In genomic region chr1:116909511-116910378, GRCh38 we compare ENCODE assay signal across 8 cellular contexts. TPM values are rescaled to one million over a fixed set of nuclear protein-coding genes. Genes with fewer than 3 reads are reported as not detected.
A peak's percentile ranks its signal among the peaks of the same experiment; 100 is the strongest.
DNase-seq lines count a peak whose midpoint lies in the region; ATAC-seq and TF ChIP-seq lines count a peak whose summit lies in the region.

Gene PTGFRN (plus strand): TSS chr1:116909916. CDS start chr1:116910204, 288 bp downstream.

- H3K27me3 ChIP-seq in adrenal gland, result no peaks in the 10 kb centered on the region
- H3K27me3 ChIP-seq in heart left ventricle, result peaks cover 0 to 17% (median 0%) of the 10 kb centered on the region in 9 donors
- H3K27me3 ChIP-seq in ovary, result no peaks in the 10 kb centered on the region

- peak within 1 kb of the TSS; percentile 47 for H3K4me3 ChIP-seq in GM12865 (ENCODE audit: low read depth, low read length)
- peak within 1 kb of the TSS; percentile 11 to 75 (median 40) for H3K4me3 ChIP-seq in adrenal gland
- peak within 1 kb of the TSS; percentile 57 to 91 (median 78) for H3K4me3 ChIP-seq in heart left ventricle
- H3K4me3 ChIP-seq in ovary, result peak within 1 kb of the TSS; percentile 54

- H3K9me3 ChIP-seq in adrenal gland (replicated peaks in 1 of 3) (no peaks in the 10 kb centered on the region), heart left ventricle (no peaks in the 10 kb centered on the region), ovary (no peaks in the 10 kb centered on the region)

- ATAC-seq in heart left ventricle (peak; percentile 47 to 77 (median 72)), HG03196 (IDR thresholded peaks at IDR 0.05; ENCODE audit: unreplicated experiment) (no peak), HG03135 (IDR thresholded peaks at IDR 0.05; ENCODE audit: unreplicated experiment) (no peak)

- intact Hi-C loops in adrenal gland (cut with DNase I) (loop anchor here in 1 of 2 donors (10.0 kb wide), 2 partner anchors 75 to 145 kb away; no protein-coding TSS in a partner anchor), heart left ventricle (cut with DNase I) (loop anchor here in 4 of 10 donors (5.0 to 10.0 kb wide), 5 partner anchors 43 to 345 kb away; no protein-coding TSS in a partner anchor), ovary (cut with DNase I) (loop anchor here in 1 of 4 donors (10.0 kb wide), 1 partner anchor 535 kb away; the partner anchor contains the start of gene ATP1A1)

- H3K27ac ChIP-seq in adrenal gland (peak within 1 kb of the TSS; percentile 26 to 90 (median 84)), heart left ventricle (peak within 1 kb of the TSS; percentile 51 to 96 (median 91)), ovary (peak within 1 kb of the TSS; percentile 77 to 86)

- TF ChIP-seq CTCF in GM12865 (IDR thresholded peaks at IDR 0.05; ENCODE audit: insufficient read depth, low read depth, low read length, missing control alignments) (no peak), adrenal gland (IDR thresholded peaks at IDR 0.05) (peak in 1 of 6 experiments; percentile 0), heart left ventricle (IDR thresholded peaks at IDR 0.05) (no peak), ovary (IDR thresholded peaks at IDR 0.05) (no peak)

- 3 to 20% (median 8%) methylated on average over 22 to 86 of the region's 86 CpGs for WGBS in adrenal gland, 4 donors
- 2 to 3% (median 2%) methylated on average over 55 to 86 of the region's 86 CpGs for WGBS in heart left ventricle, 4 donors
- 1% methylated on average over 80 to 86 of the region's 86 CpGs for WGBS in ovary, 3 donors

- peak; percentile 63 for DNase-seq in 8988T
- no peak for DNase-seq in GM12865 (ENCODE audit: low read depth)
- DNase-seq in adrenal gland, result peak; percentile 61 to 79 (median 75)
- peak; percentile 73 to 87 (median 83) for DNase-seq in heart left ventricle
- DNase-seq in ovary, result peak; percentile 73 to 89 (median 82)

- TF ChIP-seq EP300 in ovary (IDR thresholded peaks at IDR 0.05), result no peak

- H3K4me1 ChIP-seq in adrenal gland (replicated peaks in 1 of 2) (peaks cover 19 to 46% of the 10 kb centered on the region in 2 donors), heart left ventricle (peaks cover 0 to 43% (median 23%) of the 10 kb centered on the region in 12 donors), ovary (ENCODE audit: insufficient read depth) (peaks cover 2% of the 10 kb centered on the region)

- TF ChIP-seq POLR2A in adrenal gland (IDR thresholded peaks at IDR 0.05) (peak; percentile 42 to 78), heart left ventricle (IDR thresholded peaks at IDR 0.05) (peak in 1 of 2 donors; percentile 21), ovary (IDR thresholded peaks at IDR 0.05) (peak; percentile 10)

- H3K36me3 ChIP-seq in adrenal gland (replicated peaks in 1 of 2), result no peaks in the 10 kb centered on the region
- no peaks in the 10 kb centered on the region for H3K36me3 ChIP-seq in heart left ventricle
- no peaks in the 10 kb centered on the region for H3K36me3 ChIP-seq in ovary

TF ChIP-seq in PFSK-1, 5 proteins besides CTCF, POLR2A, EP300 and RAD21:
- TF ChIP-seq SIN3A (IDR thresholded peaks at IDR 0.05; ENCODE audit: borderline replicate concordance, insufficient read depth, low read length), result no peak
- no peak for TF ChIP-seq FOXP2 (optimal IDR thresholded peaks at IDR 0.05; ENCODE audit: borderline replicate concordance, extremely low read depth, extremely low read length, insufficient read depth)
- TF ChIP-seq TAF1 (IDR thresholded peaks at IDR 0.05; ENCODE audit: borderline replicate concordance, insufficient read depth, low read length), result no peak
- TF ChIP-seq POLR2AphosphoS5 (IDR thresholded peaks at IDR 0.05; ENCODE audit: low read depth, low read length), result peak; percentile 23; the same call in 1 of the 2 replicates

RNA-seq across cellular contexts. Expression of gene PTGFRN, which starts in this region (rescaled TPM):
- 17.7 TPM for polyA plus RNA-seq in PFSK-1 (2012; ENCODE audit: insufficient read length, low read depth)
- total RNA-seq in adrenal gland (100 to 1,000 TPM in 3 of 8 donors, 10 to 100 TPM in 5; 63.8 to 173 (median 69.1) TPM), heart left ventricle (100 to 1,000 TPM in 5 of 9 donors, 10 to 100 TPM in 4; 59.3 to 231 (median 137) TPM), ovary (10 to 100 TPM; 26.0 to 87.6 (median 65.8) TPM)
- polyA plus RNA-seq in adrenal gland (10 to 100 TPM; 63.3 to 68.7 (median 64.6) TPM), heart left ventricle (10 to 100 TPM; 21.5 to 65.6 TPM), ovary (100 to 1,000 TPM in 1 of 2 donors, 10 to 100 TPM in 1; 22.9 to 106 TPM)

Comparison
In these comparisons a context has a peak if more than half of its experiments do, and no peak if none do; other contexts are left out.
1. ATAC-seq: peak in heart left ventricle (4 of 4); none in HG03196 (single experiment) and HG03135 (single experiment).
2. Peak in every context shown above with its lines, with median percentiles within 50 percentile points of each other: H3K4me3 ChIP-seq and H3K27ac ChIP-seq.